8 cellular contexts compared by ENCODE assay signal in genomic region chr7:144672869-144673268, GRCh38.
"Had no signal": no experiment of that assay in that cellular context is flagged by ENCODE, and none has a peak within 500 bp of the region (broad histone marks: within the 10 kb centered on the region; RNA-seq: fewer than 3 reads in every experiment).

No MANE protein-coding gene starts in this region.

- FAIRE-seq: H54, HTR-8/SVneo had no signal

- H2AFZ ChIP-seq: GM23248 had no signal

- H3K4me3 ChIP-seq: GM23248 had no signal

- H3K4me2 ChIP-seq: KMS-11 had no signal

- H3K4me3 Mint-ChIP-seq: H9 had no signal

- H3K27ac Mint-ChIP-seq: H9 had no signal

- H3K9ac ChIP-seq: GM23248, KMS-11 had no signal

- H3K27ac ChIP-seq: GM23248, KMS-11 had no signal

- DNase-seq: GM23248, GOT3, H9, HCEC 1CT, KBM-7 had no signal

- H3K9me3 Mint-ChIP-seq: H9 had no signal
